ENCODE assay signal across 2 cellular contexts in genomic region chr13:44874886-44875630, GRCh38.
TF ChIP-seq lines count a peak whose summit lies in the region.

No MANE protein-coding gene starts in this region.

TF ChIP-seq in GM23338, 12 proteins besides CTCF, POLR2A, EP300 and RAD21:
- TF ChIP-seq ETS1 (IDR thresholded peaks at IDR 0.05), result no peak
- TF ChIP-seq NANOG (IDR thresholded peaks at IDR 0.05; ENCODE audit: borderline replicate concordance), result no peak
- TF ChIP-seq POLR2AphosphoS5 (IDR thresholded peaks at IDR 0.05; ENCODE audit: low read depth), result no peak
- TF ChIP-seq EZH2 (IDR thresholded peaks at IDR 0.05; ENCODE audit: low read depth, unreplicated experiment), result no peak
- TF ChIP-seq ZNF114 (CRISPR knock-in tag; IDR thresholded peaks at IDR 0.05), result no peak
- TF ChIP-seq REST (IDR thresholded peaks at IDR 0.05; ENCODE audit: unreplicated experiment), result no peak
- no peak for TF ChIP-seq EZH2phosphoT487 (IDR thresholded peaks at IDR 0.05; ENCODE audit: unreplicated experiment)
- no peak for TF ChIP-seq ZNF331 (CRISPR knock-in tag; IDR thresholded peaks at IDR 0.05; ENCODE audit: low read depth)
- no peak for TF ChIP-seq CREB1 (CRISPR knock-in tag; IDR thresholded peaks at IDR 0.05; ENCODE audit: low read depth)
- no peak for TF ChIP-seq JUNB (IDR thresholded peaks at IDR 0.05; ENCODE audit: unreplicated experiment)
- TF ChIP-seq STAT1 (IDR thresholded peaks at IDR 0.05; ENCODE audit: unreplicated experiment), result no peak
- TF ChIP-seq ZNF462 (CRISPR knock-in tag; IDR thresholded peaks at IDR 0.05), result no peak
TF ChIP-seq in GM23338: peak in this region for 0.

TF ChIP-seq in H1, 55 proteins besides CTCF, POLR2A, EP300 and RAD21:
- TF ChIP-seq JUN (IDR thresholded peaks at IDR 0.05; ENCODE audit: low read depth, low read length), result no peak
